Comparison of ENCODE assay signal across 12 cellular contexts in the genomic region with DNA sequence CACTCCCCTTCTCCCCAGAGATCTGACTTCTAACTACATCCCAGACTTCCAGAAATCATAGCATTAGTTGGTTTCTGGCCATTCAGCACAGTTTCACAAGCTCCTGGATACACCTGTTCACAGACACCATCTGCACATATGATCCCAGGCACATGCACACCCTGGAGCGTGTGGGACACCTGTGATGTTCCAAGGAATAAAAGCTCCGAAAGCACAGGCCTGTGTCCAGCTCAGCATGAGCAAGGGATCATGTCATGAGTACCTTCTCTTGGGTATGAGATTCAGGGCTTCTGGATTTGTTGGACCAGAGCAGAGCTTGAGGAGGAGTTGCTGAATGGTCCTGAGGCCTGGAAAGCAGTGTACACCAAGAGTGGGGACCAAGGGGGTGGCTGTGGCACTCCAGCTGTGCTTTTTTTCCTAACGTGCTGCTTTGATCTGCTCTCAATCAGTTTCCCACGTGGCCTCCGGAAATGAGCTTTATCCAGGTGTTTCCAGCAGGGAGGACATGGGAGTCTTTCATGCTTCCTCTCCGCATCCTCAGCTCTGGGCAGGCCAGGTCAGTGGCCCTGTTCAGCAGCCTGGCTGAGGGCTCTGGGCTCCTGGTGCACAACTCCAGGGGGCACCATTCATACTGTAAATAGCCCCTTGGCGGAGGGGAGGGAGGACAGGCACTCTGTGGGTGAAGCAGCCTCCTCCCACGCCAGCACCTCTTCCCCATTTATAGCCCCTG. TPM values are rescaled to one million over a fixed set of nuclear protein-coding genes. Genes with fewer than 3 reads are reported as not detected.
DNase-seq lines count a peak whose midpoint lies in the region; ATAC-seq and TF ChIP-seq lines count a peak whose summit lies in the region.
"Had no signal": no experiment of that assay in that cellular context is flagged by ENCODE, and none has a peak within 500 bp of the region (broad histone marks: within the 10 kb centered on the region; RNA-seq: fewer than 3 reads in every experiment).

No MANE protein-coding gene starts in this region.

- H3K9ac ChIP-seq in HUES64 (ENCODE audit: low read depth, low read length), result peak overlapping the region; percentile 63
- no peak overlapping the region for H3K9ac ChIP-seq in endodermal cell (ENCODE audit: extremely low read depth, low read length, poor library complexity, severe bottlenecking)

- peak overlapping the region; percentile 24; the same call in 1 of the 2 replicates for H3K4me3 ChIP-seq in HUES64 (ENCODE audit: low read length)
- no peak overlapping the region for H3K4me3 ChIP-seq in endodermal cell (ENCODE audit: low read length)

- peak overlapping the region; percentile 81 for H3K27ac ChIP-seq in HUES64 (ENCODE audit: low read depth, low read length)
- H3K27ac ChIP-seq in endodermal cell (ENCODE audit: low read depth, low read length), result no peak overlapping the region

- H3K4me1 ChIP-seq in HUES64 (ENCODE audit: insufficient read depth, low read length) (peaks cover 38% of the 10 kb centered on the region), endodermal cell (ENCODE audit: control insufficient read depth, insufficient read depth, low read length) (peaks cover 3% of the 10 kb centered on the region)

- H3K9me3 Mint-ChIP-seq in CD14-positive monocyte, result peaks cover 0 to 2% (median 0%) of the 10 kb centered on the region in 7 donors
- H3K9me3 Mint-ChIP-seq in endodermal cell, result no peaks in the 10 kb centered on the region
- H3K9me3 Mint-ChIP-seq in naive thymus-derived CD8-positive, alpha-beta T cell, result peaks cover 0 to 2% (median 0%) of the 10 kb centered on the region in 9 donors
- H3K9me3 Mint-ChIP-seq in Calu3 (ENCODE audit: low read depth, unreplicated experiment), result no peaks in the 10 kb centered on the region

- POLR2A ChIA-PET in naive thymus-derived CD8-positive, alpha-beta T cell (lab: Charles Lee), result no interaction called here

- no peak for ATAC-seq in naive thymus-derived CD8-positive, alpha-beta T cell
- ATAC-seq in HG02623 (IDR thresholded peaks at IDR 0.05; ENCODE audit: unreplicated experiment), result no peak
- ATAC-seq: activated CD4-positive, alpha-beta T cell treated with anti-CD3 and anti-CD28 coated beads for 36 hours; SK-N-SH treated with all-trans-retinoic acid at 6 μM for 48 hours had no signal

- H3K27me3 Mint-ChIP-seq in CD14-positive monocyte (ENCODE audit: low read depth in 3 of 3), result peaks cover 3 to 10% (median 10%) of the 10 kb centered on the region in 3 donors
- H3K27me3 Mint-ChIP-seq in endodermal cell (ENCODE audit: insufficient read depth), result peaks cover 57% of the 10 kb centered on the region
- H3K27me3 Mint-ChIP-seq in naive thymus-derived CD8-positive, alpha-beta T cell, result peaks cover 25 to 72% (median 46%) of the 10 kb centered on the region in 5 donors
- H3K27me3 Mint-ChIP-seq in Calu3 (ENCODE audit: unreplicated experiment), result peaks cover 47% of the 10 kb centered on the region

- no peak for TF ChIP-seq CTCF in CD14-positive monocyte (IDR thresholded peaks at IDR 0.05)
- TF ChIP-seq CTCF in endodermal cell (conservative IDR thresholded peaks at IDR 0.05), result peak; percentile 45
- TF ChIP-seq CTCF in Calu3 (IDR thresholded peaks at IDR 0.05; ENCODE audit: unreplicated experiment), result no peak

- H3K4me1 Mint-ChIP-seq in CD14-positive monocyte (peaks cover 85% of the 10 kb centered on the region), endodermal cell (peaks cover 18% of the 10 kb centered on the region), Calu3 (ENCODE audit: low read depth, unreplicated experiment) (peaks cover 39% of the 10 kb centered on the region)
- H3K4me1 Mint-ChIP-seq in naive thymus-derived CD8-positive, alpha-beta T cell, result peaks cover 4 to 37% (median 28%) of the 10 kb centered on the region in 4 donors

- H3K36me3 Mint-ChIP-seq in CD14-positive monocyte (peaks cover 34 to 49% of the 10 kb centered on the region in 2 donors), endodermal cell (ENCODE audit: low read depth) (no peaks in the 10 kb centered on the region), Calu3 (ENCODE audit: insufficient read depth, unreplicated experiment) (peaks cover 7% of the 10 kb centered on the region)
- no peaks in the 10 kb centered on the region for H3K36me3 Mint-ChIP-seq in naive thymus-derived CD8-positive, alpha-beta T cell

- DNase-seq in CD14-positive monocyte (ENCODE audit: low spot score) (no peak), endodermal cell (peak; percentile 69), T-helper 1 cell (no peak), Calu3 (no peak)
- no peak for DNase-seq in naive thymus-derived CD8-positive, alpha-beta T cell
- DNase-seq in stimulated activated CD4-positive, alpha-beta T cell treated with anti-CD3 and anti-CD28 coated beads, Interleukin-15, amount 100 ng/mL, for 24 hours, result no peak
- DNase-seq: activated CD4-positive, alpha-beta T cell treated with anti-CD3 and anti-CD28 coated beads for 36 hours; activated effector memory CD4-positive, alpha-beta T cell treated with Interleukin-2 at 50 U/mL for 16 hours; NCI-H524 had no signal

- no TSS peak for BruUV-seq in Calu3 (replicated peaks; lab: Mats Ljungman, UMichigan)

- H3K27me3 ChIP-seq in HUES64 (ENCODE audit: insufficient read depth, low read length), result peaks cover 58% of the 10 kb centered on the region
- H3K27me3 ChIP-seq in endodermal cell (ENCODE audit: control insufficient read depth, insufficient read depth, low read length, poor library complexity, severe bottlenecking), result peaks cover 19% of the 10 kb centered on the region

- peak overlapping the region in 5 of 7 donors; percentile 39 to 90 (median 74) for H3K27ac Mint-ChIP-seq in CD14-positive monocyte
- H3K27ac Mint-ChIP-seq in endodermal cell, result peak overlapping the region; percentile 75
- H3K27ac Mint-ChIP-seq in naive thymus-derived CD8-positive, alpha-beta T cell, result no peak overlapping the region
- no peak overlapping the region for H3K27ac Mint-ChIP-seq in Calu3 (ENCODE audit: unreplicated experiment)
- H3K27ac Mint-ChIP-seq: activated CD4-positive, alpha-beta T cell treated with anti-CD3 and anti-CD28 coated beads for 36 hours had no signal

- H3K36me3 ChIP-seq in HUES64 (ENCODE audit: insufficient read depth, low read length) (no peaks in the 10 kb centered on the region), endodermal cell (ENCODE audit: control insufficient read depth, insufficient read depth, low read length) (no peaks in the 10 kb centered on the region)

- WGBS in HUES64, result 54% methylated on average over 8 of the region's 8 CpGs
- WGBS in endodermal cell (ENCODE audit: insufficient coverage in 1 of 2, insufficient read length in 1 of 2), 2 experiments, result 67 to 69% methylated on average over 6 to 8 of the region's 8 CpGs

- intact Hi-C loops in CD14-positive monocyte (cut with micrococcal nuclease), result no loop called here
- intact Hi-C loops in Calu3 (cut with micrococcal nuclease; ENCODE audit: unreplicated experiment), result no loop called here

- no peaks in the 10 kb centered on the region for H3K9me3 ChIP-seq in HUES64 (ENCODE audit: insufficient read depth, low read depth, low read length)
- no peaks in the 10 kb centered on the region for H3K9me3 ChIP-seq in endodermal cell (ENCODE audit: control insufficient read depth, low read length)

- CTCF ChIA-PET in Calu3 (lab: Charles Lee), result interaction anchor here (0.9 to 2.2 kb wide), 3 partner anchors 12 to 55 kb away, joined by 3 to 8 read pairs (median 3); no protein-coding TSS in a partner anchor

- H3K4me3 Mint-ChIP-seq in CD14-positive monocyte (peak overlapping the region; percentile 84 to 91), endodermal cell (no peak overlapping the region), Calu3 (ENCODE audit: low read depth, unreplicated experiment) (no peak overlapping the region)
- peak overlapping the region in 8 of 10 donors; percentile 32 to 70 (median 58) for H3K4me3 Mint-ChIP-seq in naive thymus-derived CD8-positive, alpha-beta T cell
- H3K4me3 Mint-ChIP-seq: activated CD4-positive, alpha-beta T cell treated with anti-CD3 and anti-CD28 coated beads for 36 hours had no signal

RNA-seq across cellular contexts. Expression of gene DYSF, which starts 1.8 kb away (rescaled TPM):
- polyA plus RNA-seq in CD14-positive monocyte, result 10 to 100 TPM; 16.1 to 31.2 TPM
- 5.6 TPM for polyA plus RNA-seq in HUES64 (2013, experiment 1 of 2)
- polyA plus RNA-seq in HUES64 (2013, experiment 2 of 2), result 5.8 TPM
- total RNA-seq in endodermal cell (1 to 10 TPM; 1.4 to 3.1 TPM), Calu3 (2022) (1.4 and 3.2 TPM in 2 replicates)
- polyA plus RNA-seq in endodermal cell (2013, experiment 1 of 2), result 1.5 TPM
- polyA plus RNA-seq in endodermal cell (2013, experiment 2 of 2), result 1.2 TPM
- total RNA-seq in naive thymus-derived CD8-positive, alpha-beta T cell, result 1 to 10 TPM; 3.4 to 3.5 TPM
- 1 to 10 TPM; 3.0 to 3.2 (median 3.0) TPM for polyA plus RNA-seq in naive thymus-derived CD8-positive, alpha-beta T cell

Comparison
In these comparisons a context has a peak if more than half of its experiments do, and no peak if none do; other contexts are left out.
1. H3K27ac Mint-ChIP-seq: peak in CD14-positive monocyte (5 of 7) and endodermal cell (single experiment); none in naive thymus-derived CD8-positive, alpha-beta T cell (0 of 10) and Calu3 (single experiment).
2. H3K4me3 Mint-ChIP-seq: peak in CD14-positive monocyte (2 of 2) and naive thymus-derived CD8-positive, alpha-beta T cell (8 of 10); none in endodermal cell (single experiment) and Calu3 (single experiment).